17 cellular contexts compared by ENCODE assay signal in genomic region chr5:88405783-88406182, GRCh38.
"Had no signal": no experiment of that assay in that cellular context is flagged by ENCODE, and none has a peak within 500 bp of the region (broad histone marks: within the 10 kb centered on the region; RNA-seq: fewer than 3 reads in every experiment).

No MANE protein-coding gene starts in this region.

- H3K27ac ChIP-seq: left ventricle myocardium inferior, neutrophil, skin epidermis, stomach had no signal

- H3K36me3 Mint-ChIP-seq: immature natural killer cell; naive thymus-derived CD8-positive, alpha-beta T cell had no signal

- ATAC-seq: esophagus mucosa; naive thymus-derived CD8-positive, alpha-beta T cell; sciatic nerve had no signal

- H3K27me3 ChIP-seq: gastrocnemius medialis, neutrophil, stomach had no signal

- H3K4me1 ChIP-seq: stomach had no signal

- H3K4me3 ChIP-seq: left ventricle myocardium inferior, lung, skin epidermis, stomach had no signal

- H3K9me3 ChIP-seq: gastrocnemius medialis, left ventricle myocardium inferior, neutrophil, stomach had no signal

- DNase-seq: effector memory CD4-positive, alpha-beta T cell; gastrocnemius medialis; glutamatergic neuron; immature natural killer cell; left ventricle myocardium inferior; mesendoderm; naive thymus-derived CD8-positive, alpha-beta T cell; stimulated activated CD4-positive, alpha-beta T cell treated with anti-CD3 and anti-CD28 coated beads, Interleukin-2, amount 100 ng/mL, for 24 hours; stimulated activated naive CD4-positive, alpha-beta T cell; stomach; substantia nigra; trophoblast cell had no signal

- H3K36me3 ChIP-seq: gastrocnemius medialis, left ventricle myocardium inferior, neutrophil, stomach had no signal

- H3K27ac Mint-ChIP-seq: immature natural killer cell; naive thymus-derived CD8-positive, alpha-beta T cell had no signal

- H3K9me3 Mint-ChIP-seq: immature natural killer cell; naive thymus-derived CD8-positive, alpha-beta T cell had no signal

- H3K4me3 Mint-ChIP-seq: immature natural killer cell; naive thymus-derived CD8-positive, alpha-beta T cell had no signal

- H3K4me1 Mint-ChIP-seq: immature natural killer cell; naive thymus-derived CD8-positive, alpha-beta T cell had no signal
